ENCODE assay signal across 17 cellular contexts in genomic region chr3:195810455-195810845, GRCh38. TPM values are rescaled to one million over a fixed set of nuclear protein-coding genes. Genes with fewer than 3 reads are reported as not detected.
DNase-seq lines count a peak whose midpoint lies in the region; ATAC-seq and FAIRE-seq lines count a peak whose summit lies in the region.
"Had no signal": no experiment of that assay in that cellular context is flagged by ENCODE, and none has a peak within 500 bp of the region (broad histone marks: within the 10 kb centered on the region; RNA-seq: fewer than 3 reads in every experiment).

No MANE protein-coding gene starts in this region.

- H3K4me3 ChIP-seq in BLaER1 treated with 17β-estradiol and CSF1 and Interleukin-3, amounts not matched to agents 10 nM and 100 nM, result peak overlapping the region in 4 of 10 experiments; percentile 2 to 54 (median 30); a peak in 3 of 20 replicates
- H3K4me3 ChIP-seq in NT2/D1 (ENCODE audit: insufficient read length, low read depth) (peak overlapping the region; percentile 35), iPS-15b (ENCODE audit: low read depth, low read length) (peak overlapping the region; percentile 6), neuronal stem cell (ENCODE audit: low read length in 2 of 2) (no peak overlapping the region), small intestine (ENCODE audit: low read depth in 1 of 2, low read length in 2 of 2) (peak overlapping the region in 1 of 2 donors; percentile 25)
- H3K4me3 ChIP-seq in effector memory CD4-positive, alpha-beta T cell (ENCODE audit: insufficient read depth, low read depth, low read length, poor library complexity, severe bottlenecking), result no peak overlapping the region

- H4K91ac ChIP-seq in neuronal stem cell (ENCODE audit: low read depth, low read length, poor library complexity), result no peak overlapping the region

- no peak overlapping the region for H4K8ac ChIP-seq in neuronal stem cell (ENCODE audit: low read depth, low read length)

- DNase-seq in NT2/D1 (ENCODE audit: low read depth, low spot score) (no peak), neuronal stem cell (ENCODE audit: low spot score) (no peak), NCI-H524 (lab: John Stamatoyannopoulos, UW) (no peak), small intestine (no peak)
- no peak for DNase-seq in effector memory CD8-positive, alpha-beta T cell
- no peak for DNase-seq in effector memory CD4-positive, alpha-beta T cell
- DNase-seq: CD4-positive, alpha-beta T cell; DND-41; GOT3; Karpas-422; NCI-H1105 treated with DMSO at 0.1 percent for 48 hours; NCI-H187; NCI-H2171; SIG-M5 had no signal

- H3K14ac ChIP-seq in neuronal stem cell (ENCODE audit: low read length), result no peak overlapping the region

- no peaks in the 10 kb centered on the region for H3K36me3 Mint-ChIP-seq in effector memory CD8-positive, alpha-beta T cell (ENCODE audit: insufficient read depth)

- H3K4me1 ChIP-seq in BLaER1 treated with 17β-estradiol and CSF1 and Interleukin-3, amounts not matched to agents 10 nM and 100 nM, result peaks cover 44 to 78% (median 73%) of the 10 kb centered on the region in 10 experiments
- peaks cover 20% of the 10 kb centered on the region for H3K4me1 ChIP-seq in NT2/D1 (ENCODE audit: insufficient read depth, insufficient read length)
- H3K4me1 ChIP-seq in iPS-15b (ENCODE audit: control insufficient read depth, insufficient read depth, low read length), result peaks cover 11% of the 10 kb centered on the region
- H3K4me1 ChIP-seq in neuronal stem cell (ENCODE audit: control insufficient read depth in 2 of 2, insufficient read depth in 1 of 2, low read depth in 1 of 2, low read length in 2 of 2), result peaks cover 3 to 20% of the 10 kb centered on the region in 2 donors
- no peaks in the 10 kb centered on the region for H3K4me1 ChIP-seq in effector memory CD4-positive, alpha-beta T cell (ENCODE audit: control insufficient read depth, insufficient read depth, low read length, poor library complexity, severe bottlenecking)
- H3K4me1 ChIP-seq in small intestine (ENCODE audit: control insufficient read depth in 2 of 2, insufficient read depth in 1 of 2, low read depth in 1 of 2, low read length in 1 of 2), result no peaks in the 10 kb centered on the region

- H3K79me1 ChIP-seq in neuronal stem cell (ENCODE audit: low read depth, low read length), result no peaks in the 10 kb centered on the region

- WGBS in neuronal stem cell (ENCODE audit: extremely low coverage in 2 of 2, insufficient read length in 2 of 2, insufficient replicate concordance in 1 of 2), 2 donors, result no CpG with 5 or more reads among the region's 19 CpGs
- WGBS in small intestine, 3 donors, result 82 to 90% (median 86%) methylated on average over 18 to 19 of the region's 19 CpGs

- no peak overlapping the region for H2BK5ac ChIP-seq in neuronal stem cell (ENCODE audit: low read length)

- H3K4me1 Mint-ChIP-seq in effector memory CD8-positive, alpha-beta T cell (ENCODE audit: low read depth in 2 of 2), result peaks cover 6 to 8% of the 10 kb centered on the region in 2 donors

- no peaks in the 10 kb centered on the region for H3K9me3 ChIP-seq in BLaER1 treated with 17β-estradiol and CSF1 and Interleukin-3, amounts not matched to agents 10 nM and 100 nM (replicated peaks in 1 of 11)
- H3K9me3 ChIP-seq in NT2/D1 (ENCODE audit: insufficient read depth, low read length), result no peaks in the 10 kb centered on the region
- no peaks in the 10 kb centered on the region for H3K9me3 ChIP-seq in iPS-15b (ENCODE audit: control insufficient read depth, insufficient read depth, low read length)
- no peaks in the 10 kb centered on the region for H3K9me3 ChIP-seq in neuronal stem cell (replicated peaks in 1 of 2; ENCODE audit: control insufficient read depth in 2 of 2, insufficient read depth in 1 of 2, low read depth in 1 of 2, low read length in 2 of 2)
- no peaks in the 10 kb centered on the region for H3K9me3 ChIP-seq in effector memory CD4-positive, alpha-beta T cell (ENCODE audit: control insufficient read depth, low read length)
- no peaks in the 10 kb centered on the region for H3K9me3 ChIP-seq in small intestine (ENCODE audit: control insufficient read depth, low read depth)

- no peak for FAIRE-seq in small intestine (lab: Jason Lieb, UNC)
- FAIRE-seq: RCC 7860 had no signal

- H3K27me3 Mint-ChIP-seq in effector memory CD8-positive, alpha-beta T cell, result peaks cover 17 to 36% of the 10 kb centered on the region in 2 donors

- peaks cover 0 to 15% (median 0%) of the 10 kb centered on the region in 11 experiments; a peak in 4 of 22 replicates for H4K20me1 ChIP-seq in BLaER1 treated with 17β-estradiol and CSF1 and Interleukin-3, amounts not matched to agents 10 nM and 100 nM

- H3K4me2 ChIP-seq in BLaER1 treated with 17β-estradiol and CSF1 and Interleukin-3, amounts not matched to agents 10 nM and 100 nM, result peak overlapping the region; percentile 76 to 99 (median 93)
- H3K4me2 ChIP-seq in neuronal stem cell (ENCODE audit: insufficient read depth, low read length, poor library complexity, severe bottlenecking), result no peak overlapping the region

- no peak overlapping the region for H2AK5ac ChIP-seq in neuronal stem cell (ENCODE audit: low read depth, low read length)

- ATAC-seq in effector memory CD8-positive, alpha-beta T cell (replicated peaks), result no peak

- peak overlapping the region in 3 of 11 experiments; percentile 19 to 38 (median 28); a peak in 3 of 22 replicates for H3K9ac ChIP-seq in BLaER1 treated with 17β-estradiol and CSF1 and Interleukin-3, amounts not matched to agents 10 nM and 100 nM
- H3K9ac ChIP-seq in NT2/D1 (ENCODE audit: insufficient read length, low read depth), result peak overlapping the region; percentile 78
- H3K9ac ChIP-seq in iPS-15b (ENCODE audit: low read depth, low read length), result no peak overlapping the region
- H3K9ac ChIP-seq in neuronal stem cell (ENCODE audit: low read depth, low read length, poor library complexity), result no peak overlapping the region

- peaks cover 0 to 51% (median 0%) of the 10 kb centered on the region in 11 experiments; a peak in 9 of 22 replicates for H3K27me3 ChIP-seq in BLaER1 treated with 17β-estradiol and CSF1 and Interleukin-3, amounts not matched to agents 10 nM and 100 nM
- peaks cover 23% of the 10 kb centered on the region for H3K27me3 ChIP-seq in NT2/D1 (ENCODE audit: insufficient read depth, insufficient read length)
- H3K27me3 ChIP-seq in iPS-15b (ENCODE audit: control insufficient read depth, insufficient read depth, low read length), result no peaks in the 10 kb centered on the region
- peaks cover 0 to 77% (median 2%) of the 10 kb centered on the region in 3 experiments for H3K27me3 ChIP-seq in neuronal stem cell (ENCODE audit: control insufficient read depth in 3 of 3, insufficient read depth in 3 of 3, low read depth in 1 of 3, low read length in 3 of 3)
- no peaks in the 10 kb centered on the region for H3K27me3 ChIP-seq in effector memory CD4-positive, alpha-beta T cell (replicated peaks; ENCODE audit: control insufficient read depth, insufficient read depth, low read length, poor library complexity, severe bottlenecking)
- H3K27me3 ChIP-seq in small intestine (ENCODE audit: control insufficient read depth in 2 of 2, insufficient read depth in 2 of 2, low read length in 2 of 2), result peaks cover 4 to 5% of the 10 kb centered on the region in 2 donors

- H3K4me3 Mint-ChIP-seq in effector memory CD8-positive, alpha-beta T cell, result no peak overlapping the region
- H3K4me3 Mint-ChIP-seq: CD4-positive, alpha-beta T cell had no signal

- no peak overlapping the region for H3K27ac Mint-ChIP-seq in effector memory CD8-positive, alpha-beta T cell
- H3K27ac Mint-ChIP-seq: CD4-positive, alpha-beta T cell had no signal

- H3K4ac ChIP-seq in neuronal stem cell (ENCODE audit: low read length), result no peak overlapping the region

- H2AFZ ChIP-seq in neuronal stem cell (ENCODE audit: low read length), result no peak overlapping the region

- H3K27ac ChIP-seq in BLaER1 treated with 17β-estradiol and CSF1 and Interleukin-3, amounts not matched to agents 10 nM and 100 nM, result peak overlapping the region in 2 of 11 experiments; percentile 9 to 40; a peak in 1 of 22 replicates
- no peak overlapping the region for H3K27ac ChIP-seq in neuronal stem cell (replicated peaks; ENCODE audit: low read length)
- H3K27ac ChIP-seq in effector memory CD4-positive, alpha-beta T cell (ENCODE audit: insufficient read depth, low read length, poor library complexity, severe bottlenecking), result no peak overlapping the region
- H3K27ac ChIP-seq in small intestine (ENCODE audit: low read depth in 1 of 2, low read length in 1 of 2), result no peak overlapping the region

- H2BK15ac ChIP-seq in neuronal stem cell (ENCODE audit: low read length), result no peak overlapping the region

- H3K23ac ChIP-seq in neuronal stem cell (ENCODE audit: low read depth, low read length, poor library complexity), result no peak overlapping the region

- H3K18ac ChIP-seq in neuronal stem cell (ENCODE audit: low read length), result peak overlapping the region; percentile 35

- no peaks in the 10 kb centered on the region for H3K9me3 Mint-ChIP-seq in effector memory CD8-positive, alpha-beta T cell
- H3K9me3 Mint-ChIP-seq: CD4-positive, alpha-beta T cell had no signal

- H2BK12ac ChIP-seq in neuronal stem cell (ENCODE audit: low read length), result no peak overlapping the region

- H3K36me3 ChIP-seq in BLaER1 treated with 17β-estradiol and CSF1 and Interleukin-3, amounts not matched to agents 10 nM and 100 nM, result no peaks in the 10 kb centered on the region
- no peaks in the 10 kb centered on the region for H3K36me3 ChIP-seq in NT2/D1 (ENCODE audit: insufficient read depth, insufficient read length, low read length)
- H3K36me3 ChIP-seq in iPS-15b (ENCODE audit: control insufficient read depth, insufficient read depth, low read length), result no peaks in the 10 kb centered on the region
- no peaks in the 10 kb centered on the region for H3K36me3 ChIP-seq in neuronal stem cell (replicated peaks in 1 of 2; ENCODE audit: control insufficient read depth in 2 of 2, insufficient read depth in 2 of 2, low read length in 2 of 2)
- no peaks in the 10 kb centered on the region for H3K36me3 ChIP-seq in effector memory CD4-positive, alpha-beta T cell (ENCODE audit: control insufficient read depth, insufficient read depth, low read length)
- H3K36me3 ChIP-seq in small intestine (ENCODE audit: control insufficient read depth in 2 of 2, insufficient read depth in 2 of 2, low read length in 2 of 2), result no peaks in the 10 kb centered on the region

- H2BK120ac ChIP-seq in neuronal stem cell (ENCODE audit: low read depth, low read length), result no peak overlapping the region

RNA-seq across cellular contexts. Expression of gene MUC4, which starts 1.3 kb away (rescaled TPM):
- 0.03 TPM for polyA plus RNA-seq in neuronal stem cell (2013, experiment 1 of 2)
- polyA plus RNA-seq in neuronal stem cell (2013, experiment 2 of 2), result not detected
- polyA plus RNA-seq in small intestine, result 1 to 10 TPM in 1 of 3 donors, under 1 TPM in 2; under 0.01 to 3.8 (median 0.27) TPM

Comparison
In these comparisons a context has a peak if more than half of its experiments do, and no peak if none do; other contexts are left out.
1. H3K4me3 ChIP-seq: peak in NT2/D1 (single experiment) and iPS-15b (single experiment); none in neuronal stem cell (0 of 2) and effector memory CD4-positive, alpha-beta T cell (single experiment).